ENCODE assay signal across 17 cellular contexts in genomic region chr17:48526986-48527741, GRCh38. TPM values are rescaled to one million over a fixed set of nuclear protein-coding genes. Genes with fewer than 3 reads are reported as not detected.
A peak's percentile ranks its signal among the peaks of the same experiment; 100 is the strongest.
DNase-seq lines count a peak whose midpoint lies in the region; ATAC-seq and TF ChIP-seq lines count a peak whose summit lies in the region.
"Had no signal": no experiment of that assay in that cellular context is flagged by ENCODE, and none has a peak within 500 bp of the region (broad histone marks: within the 10 kb centered on the region; RNA-seq: fewer than 3 reads in every experiment).

No MANE protein-coding gene starts in this region.

- H3K27ac ChIP-seq in HUES64 (ENCODE audit: low read depth, low read length) (no peak overlapping the region; the same call in 1 of the 2 replicates), body of pancreas (no peak overlapping the region)
- H3K27ac ChIP-seq: BLaER1 had no signal

- no peaks in the 10 kb centered on the region for H3K9me3 Mint-ChIP-seq in nephron
- H3K9me3 Mint-ChIP-seq: dendritic cell treated with granulocyte-macrophage colony-stimulating factor and Interleukin-4, amounts not matched to agents 40 ng/mL and 50 ng/mL, for 4 days had no signal

- DNase-seq in ELF-1 (ENCODE audit: low read depth, low spot score) (peak; percentile 86), NCI-H1694 treated with DMSO at 0.1 percent for 48 hours (lab: John Stamatoyannopoulos, UW) (no peak), body of pancreas (no peak), T-helper 17 cell (no peak), SW480 (ENCODE audit: low spot score) (no peak)
- DNase-seq: activated CD4-positive, alpha-beta T cell treated with anti-CD3 and anti-CD28 coated beads for 1 hour; activated T-cell treated with anti-CD3 and anti-CD28 coated beads, Interleukin-2, amount 50 U/mL, for 48 hours; aorta; NCI-H1105 treated with DMSO at 0.1 percent for 48 hours; stimulated activated naive CD4-positive, alpha-beta T cell had no signal

- no peak for TF ChIP-seq POLR2A in body of pancreas (IDR thresholded peaks at IDR 0.05)

- H3K27me3 Mint-ChIP-seq in nephron (ENCODE audit: low read depth): peaks cover 65% of the 10 kb centered on the region
- H3K27me3 Mint-ChIP-seq in T-helper 17 cell: peaks cover 55% of the 10 kb centered on the region

- H3K4me1 Mint-ChIP-seq in nephron: peaks cover 65% of the 10 kb centered on the region
- H3K4me1 Mint-ChIP-seq in T-helper 17 cell: peaks cover 5% of the 10 kb centered on the region

- H3K4me3 Mint-ChIP-seq in nephron (peak overlapping the region; percentile 72 to 82 (median 74)), T-helper 17 cell (no peak overlapping the region)
- H3K4me3 Mint-ChIP-seq: dendritic cell treated with granulocyte-macrophage colony-stimulating factor and Interleukin-4, amounts not matched to agents 40 ng/mL and 50 ng/mL, for 4 days had no signal

- H3K9me3 ChIP-seq in HUES64 (ENCODE audit: insufficient read depth, low read depth, low read length): no peaks in the 10 kb centered on the region
- no peaks in the 10 kb centered on the region for H3K9me3 ChIP-seq in body of pancreas
- H3K9me3 ChIP-seq in T-helper 17 cell (ENCODE audit: control insufficient read depth, low read length, poor library complexity, severe bottlenecking): no peaks in the 10 kb centered on the region
- H3K9me3 ChIP-seq: BLaER1 had no signal

- H3K27me3 ChIP-seq in HUES64 (ENCODE audit: insufficient read depth, low read length): peaks cover 100% of the 10 kb centered on the region
- H3K27me3 ChIP-seq in body of pancreas: peaks cover 0 to 19% of the 10 kb centered on the region in 2 donors

- peak overlapping the region; percentile 39 for H3K4me3 ChIP-seq in HUES64 (ENCODE audit: low read length)
- peak overlapping the region; percentile 17 for H3K4me3 ChIP-seq in iPS-11a (ENCODE audit: low read depth, low read length)
- no peak overlapping the region for H3K4me3 ChIP-seq in body of pancreas
- H3K4me3 ChIP-seq: BLaER1 had no signal

- H3K4me1 ChIP-seq in HUES64 (ENCODE audit: insufficient read depth, low read length) (peaks cover 41% of the 10 kb centered on the region), body of pancreas (peaks cover 5% of the 10 kb centered on the region)

- ATAC-seq in body of pancreas (no peak), T-helper 17 cell (no peak)

- H3K9ac ChIP-seq in HUES64 (ENCODE audit: low read depth, low read length): no peak overlapping the region
- H3K9ac ChIP-seq: BLaER1 had no signal

- intact Hi-C loops in body of pancreas (cut with DNase I): no loop called here

- WGBS in HUES64: under 1% methylated on average over 53 of the region's 56 CpGs
- WGBS in body of pancreas, 2 donors: 17 to 19% methylated on average over 19 to 51 of the region's 56 CpGs

- H3K27ac Mint-ChIP-seq in nephron (peak overlapping the region; percentile 88 to 99 (median 93)), T-helper 17 cell (no peak overlapping the region)
- H3K27ac Mint-ChIP-seq: dendritic cell treated with granulocyte-macrophage colony-stimulating factor and Interleukin-4, amounts not matched to agents 40 ng/mL and 50 ng/mL, for 4 days had no signal

- no peak for TF ChIP-seq CTCF in nephron (IDR thresholded peaks at IDR 0.05; ENCODE audit: unreplicated experiment in 3 of 3)
- no peak for TF ChIP-seq CTCF in body of pancreas (IDR thresholded peaks at IDR 0.05)

- no peaks in the 10 kb centered on the region for H3K36me3 Mint-ChIP-seq in nephron (ENCODE audit: low read depth)
- H3K36me3 Mint-ChIP-seq in T-helper 17 cell (ENCODE audit: low read depth): peaks cover 2% of the 10 kb centered on the region

- no peaks in the 10 kb centered on the region for H3K36me3 ChIP-seq in HUES64 (ENCODE audit: insufficient read depth, low read length)
- no peaks in the 10 kb centered on the region for H3K36me3 ChIP-seq in body of pancreas (replicated peaks in 1 of 2; ENCODE audit: insufficient read depth in 1 of 2, low read depth in 2 of 2)
- H3K36me3 ChIP-seq: BLaER1 had no signal

RNA-seq across cellular contexts. Expression of gene HOXB1, which starts 3.6 kb away (rescaled TPM):
- 16.3 TPM for polyA plus RNA-seq in HUES64 (2013, experiment 1 of 2)
- polyA plus RNA-seq in HUES64 (2013, experiment 2 of 2): 23.6 TPM
- total RNA-seq in body of pancreas (not detected), T-helper 17 cell (not detected)
- total RNA-seq: aorta; NCI-H460; T-helper 1 cell treated with Interleukin-12 subunit alpha and Interleukin-12 subunit beta and Interleukin-4 antibody, amounts not matched to agents 30 ng/mL and 1 ng/mL, for 36 hours had no signal

RNA-seq across cellular contexts. Expression of gene HOXB2, which starts 17.7 kb away (rescaled TPM):
- polyA plus RNA-seq in HUES64 (2013, experiment 1 of 2): 24.6 TPM
- 44.5 TPM for polyA plus RNA-seq in HUES64 (2013, experiment 2 of 2)
- total RNA-seq in body of pancreas: 10 to 100 TPM; 13.7 to 32.3 TPM
- total RNA-seq in T-helper 17 cell: 10 to 100 TPM in 1 of 2 donors, 1 to 10 TPM in 1; 4.5 to 18.8 TPM
- total RNA-seq: NCI-H460 had no signal

RNA-seq across cellular contexts. Expression of gene HOXB4, which starts 51.0 kb away (rescaled TPM):
- 0.45 TPM for polyA plus RNA-seq in HUES64 (2013, experiment 1 of 2)
- polyA plus RNA-seq in HUES64 (2013, experiment 2 of 2): 0.95 TPM
- total RNA-seq in body of pancreas: 1 to 10 TPM in 1 of 2 donors, under 1 TPM in 1; 0.26 to 2.3 TPM
- total RNA-seq in T-helper 17 cell: 1 to 10 TPM in 1 of 2 donors, under 1 TPM in 1; 0.91 to 1.8 TPM

Comparison
In these comparisons a context has a peak if more than half of its experiments do, and no peak if none do; other contexts are left out.
1. H3K4me3 ChIP-seq: peak in HUES64 (single experiment) and iPS-11a (single experiment); none in body of pancreas (0 of 2).